ENCODE assay signal across 20 cellular contexts in genomic region chr2:111108745-111109271, GRCh38. TPM values are rescaled to one million over a fixed set of nuclear protein-coding genes. Genes with fewer than 3 reads are reported as not detected.
DNase-seq lines count a peak whose midpoint lies in the region; ATAC-seq, FAIRE-seq and TF ChIP-seq lines count a peak whose summit lies in the region.
"Had no signal": no experiment of that assay in that cellular context is flagged by ENCODE, and none has a peak within 500 bp of the region (broad histone marks: within the 10 kb centered on the region; RNA-seq: fewer than 3 reads in every experiment).

No MANE protein-coding gene starts in this region.

- H3K9ac ChIP-seq in HepG2 (ENCODE audit: insufficient read depth, low read depth, low read length), result no peak overlapping the region

- no peak for TF ChIP-seq POLR2A in HepG2 (IDR thresholded peaks at IDR 0.05; ENCODE audit: insufficient read depth in 1 of 2, low read depth in 2 of 2, low read length in 2 of 2)
- no peak for TF ChIP-seq POLR2A in right lobe of liver (IDR thresholded peaks at IDR 0.05)

- no peak for ATAC-seq in HepG2
- ATAC-seq in right lobe of liver, result no peak
- ATAC-seq in esophagus mucosa, result peak; percentile 67
- ATAC-seq in HG03432 (IDR thresholded peaks at IDR 0.05; ENCODE audit: unreplicated experiment), result no peak
- no peak for ATAC-seq in stimulated activated naive CD8-positive, alpha-beta T cell treated with anti-CD3 and anti-CD28 coated beads, Interleukin-15, Interleukin-2, amounts not matched to agents 100 U/mL and 50 U/mL, for 24 hours
- no peak for ATAC-seq in GM18858 (IDR thresholded peaks at IDR 0.05; ENCODE audit: unreplicated experiment)

- H3K27me3 ChIP-seq in HepG2 (ENCODE audit: control insufficient read depth in 1 of 2, insufficient read depth in 2 of 2, low read length in 2 of 2) (peaks cover 0 to 13% of the 10 kb centered on the region in 2 experiments; a peak in 4 of 5 replicates), right lobe of liver (no peaks in the 10 kb centered on the region)
- H3K27me3 ChIP-seq: BE2C had no signal

- POLR2A ChIA-PET in HepG2 (lab: Yijun Ruan, JAX), result no interaction called here
- POLR2A ChIA-PET in RWPE1 (lab: Yijun Ruan, JAX; ENCODE audit: low non-redundant PET), result no interaction called here

- TF ChIP-seq EP300 in HepG2 (IDR thresholded peaks at IDR 0.05; ENCODE audit: low read depth in 2 of 2, low read length in 2 of 2) (no peak), HepG2 (CRISPR knock-in tag; IDR thresholded peaks at IDR 0.05; ENCODE audit: borderline replicate concordance) (no peak)

- no peak overlapping the region for H2AFZ ChIP-seq in HepG2 (ENCODE audit: low read length)

- BruUV-seq in HepG2 (replicated peaks; lab: Mats Ljungman, UMichigan), result no TSS peak

- H3K4me1 ChIP-seq in HepG2 (ENCODE audit: insufficient read depth, low read length) (no peaks in the 10 kb centered on the region), right lobe of liver (no peaks in the 10 kb centered on the region)
- H3K4me1 ChIP-seq: BE2C had no signal

- DNase-seq in HepG2 (ENCODE audit: low spot score), result no peak
- no peak for DNase-seq in right lobe of liver
- DNase-seq in RWPE1 (ENCODE audit: low spot score), result peak; percentile 36
- DNase-seq in stimulated activated naive CD8-positive, alpha-beta T cell treated with anti-CD3 and anti-CD28 coated beads, Interleukin-15, Interleukin-2, amounts not matched to agents 100 U/mL and 50 U/mL, for 24 hours, result no peak
- DNase-seq: BE2C; CD4-positive, alpha-beta memory T cell; DMS153; DMS79 treated with DMSO at 0.1 percent for 48 hours; EL; GOT3; H9 had no signal

- no peak for TF ChIP-seq RAD21 in HepG2 (CRISPR knock-in tag; IDR thresholded peaks at IDR 0.05)

- TF ChIP-seq CTCF in HepG2 (CRISPR knock-in tag; IDR thresholded peaks at IDR 0.05) (no peak), right lobe of liver (IDR thresholded peaks at IDR 0.05) (no peak), RWPE1 (conservative IDR thresholded peaks at IDR 0.05; ENCODE audit: low read depth) (no peak)

- H3K4me3 ChIP-seq in HepG2 (replicated peaks in 1 of 3; ENCODE audit: insufficient read depth in 1 of 3, low read depth in 2 of 3, low read length in 3 of 3), result no peak overlapping the region
- H3K4me3 ChIP-seq in right lobe of liver, result no peak overlapping the region

- no peaks in the 10 kb centered on the region for H4K20me1 ChIP-seq in HepG2 (ENCODE audit: insufficient read depth, low read length)

- CTCF ChIA-PET in HepG2 (lab: Yijun Ruan, JAX; ENCODE audit: low intra/inter-chr PET ratio, low total read pairs) (no interaction called here), RWPE1 (lab: Yijun Ruan, JAX) (interaction anchor here (0.6 kb wide), 1 partner anchor 216 kb away, joined by 3 read pairs; no protein-coding TSS in a partner anchor)

- WGBS in HepG2 (ENCODE audit: low lambda C conversion rate), result 36% methylated on average over 2 of the region's 2 CpGs
- WGBS in right lobe of liver (ENCODE audit: insufficient coverage, low coverage, low lambda C conversion rate, missing lambda C conversion rate), result 85% methylated on average over 2 of the region's 2 CpGs

- in situ Hi-C loops in HepG2 (cut with HindIII; ENCODE audit: extremely low pct_ligation_motif_present, low pct_unique_long_range_greater_than_20kb), result no loop called here

- intact Hi-C loops in HepG2 (cut with micrococcal nuclease; ENCODE audit: unreplicated experiment), result no loop called here
- intact Hi-C loops in right lobe of liver (cut with DNase I), result no loop called here

- H3K4me2 ChIP-seq in HepG2 (ENCODE audit: low read depth, low read length), result no peak overlapping the region

- no peak for FAIRE-seq in HepG2 (lab: Jason Lieb, UNC)
- FAIRE-seq: D721Med, G401.6, GM12891, GM19239, HTR-8/SVneo had no signal

- H3K79me2 ChIP-seq in HepG2 (ENCODE audit: insufficient read depth, low read length), result no peaks in the 10 kb centered on the region

- H3K27ac ChIP-seq in HepG2 (ENCODE audit: extremely low read length, insufficient read depth, low read length) (no peak overlapping the region), right lobe of liver (no peak overlapping the region), RWPE1 (no peak overlapping the region)
- H3K27ac ChIP-seq: C4-2B had no signal

- no peaks in the 10 kb centered on the region for H3K36me3 ChIP-seq in HepG2 (replicated peaks in 1 of 2; ENCODE audit: control insufficient read depth in 1 of 2, insufficient read depth in 2 of 2, low read length in 2 of 2)
- H3K36me3 ChIP-seq in right lobe of liver, result no peaks in the 10 kb centered on the region
- H3K36me3 ChIP-seq: BE2C had no signal

- no peaks in the 10 kb centered on the region for H3K9me3 ChIP-seq in HepG2 (ENCODE audit: low read length)
- H3K9me3 ChIP-seq in right lobe of liver, result no peaks in the 10 kb centered on the region
- H3K9me3 ChIP-seq: BE2C had no signal

TF ChIP-seq in HepG2, 621 proteins besides CTCF, POLR2A, EP300 and RAD21:
- TF ChIP-seq HMGA1 (CRISPR knock-in tag; conservative IDR thresholded peaks at IDR 0.05) (no peak), HES4 (CRISPR knock-in tag; IDR thresholded peaks at IDR 0.05; ENCODE audit: borderline replicate concordance) (no peak), NPAS2 (CRISPR knock-in tag; IDR thresholded peaks at IDR 0.05; ENCODE audit: borderline replicate concordance) (no peak), NRL (CRISPR knock-in tag; IDR thresholded peaks at IDR 0.05; ENCODE audit: borderline replicate concordance) (no peak), NR1H2 (CRISPR knock-in tag; IDR thresholded peaks at IDR 0.05; ENCODE audit: borderline replicate concordance, low read depth) (no peak), ZFX (CRISPR knock-in tag; IDR thresholded peaks at IDR 0.05; ENCODE audit: low read depth) (no peak), MAFK (conservative IDR thresholded peaks at IDR 0.05 in 1 of 2, IDR thresholded peaks at IDR 0.05 in 1 of 2; ENCODE audit: low read length in 2 of 2) (0 out of 4 replicates have a peak, but pooled peaks of 1 of the 2 experiments have one; percentile 46), ZNF274 (CRISPR knock-in tag; IDR thresholded peaks at IDR 0.05) (no peak), MAFF (IDR thresholded peaks at IDR 0.05; ENCODE audit: low read depth, low read length) (peak; percentile 51; the same call in 1 of the 2 replicates), ZFP62 (CRISPR knock-in tag; IDR thresholded peaks at IDR 0.05) (no peak)

RNA-seq across cellular contexts. Expression of gene BCL2L11, which starts 11.9 kb away (rescaled TPM):
- total RNA-seq in HepG2 (2016; rRNA removed; fragmentation: Illumina TruSeq; extraction: Trizol) (9.7 and 9.9 TPM in 2 replicates), right lobe of liver (10 to 100 TPM in 2 of 6 experiments, 1 to 10 TPM in 4; 6.5 to 13.0 (median 8.8) TPM), esophagus mucosa (16.6 TPM)
- 1.5 and 4.5 TPM in 2 replicates for total RNA-seq in HepG2 (2016; cell fraction: cytosol; rRNA removed; fragmentation: Illumina TruSeq; extraction: Trizol; ENCODE audit: low read depth)
- 6.4 and 9.7 TPM in 2 replicates for total RNA-seq in HepG2 (2016; cell fraction: insoluble cytoplasmic fraction; rRNA removed; fragmentation: Illumina TruSeq; extraction: Trizol)
- total RNA-seq in HepG2 (2016; cell fraction: membrane; rRNA removed; fragmentation: Illumina TruSeq; extraction: Trizol), result 6.9 and 7.6 TPM in 2 replicates
- total RNA-seq in HepG2 (2016; cell fraction: nucleus; rRNA removed; fragmentation: Illumina TruSeq; extraction: Trizol), result 22.7 and 24.2 TPM in 2 replicates
- polyA plus RNA-seq in HepG2 (2011; rRNA removed), result 6.1 and 6.4 TPM in 2 replicates
- polyA plus RNA-seq in HepG2 (2011; cell fraction: cytosol; rRNA removed), result 3.7 and 5.7 TPM in 2 replicates
- polyA plus RNA-seq in HepG2 (2011; cell fraction: nucleus; rRNA removed), result 9.5 and 16.1 TPM in 2 replicates
- 11.6 and 12.0 TPM in 2 replicates for polyA plus RNA-seq in HepG2 (2012)
- polyA plus RNA-seq in HepG2 (2016; cell fraction: cytosol; fragmentation: Illumina TruSeq; extraction: Trizol; ENCODE audit: low read depth), result 1.6 and 2.1 TPM in 2 replicates
- polyA plus RNA-seq in HepG2 (2016; cell fraction: insoluble cytoplasmic fraction; fragmentation: Illumina TruSeq; extraction: Trizol; ENCODE audit: low read depth), result 9.9 and 10.8 TPM in 2 replicates
- 3.1 and 3.8 TPM in 2 replicates for polyA plus RNA-seq in HepG2 (2016; cell fraction: membrane; fragmentation: Illumina TruSeq; extraction: Trizol; ENCODE audit: low read depth)
- polyA plus RNA-seq in HepG2 (2016; cell fraction: nucleus; fragmentation: Illumina TruSeq; extraction: Trizol; ENCODE audit: insufficient read depth, low read depth), result 22.4 and 23.3 TPM in 2 replicates
- polyA minus RNA-seq in HepG2 (2011; rRNA and poly(A)+ RNA removed; ENCODE audit: low replicate concordance), result 7.4 and 11.0 TPM in 2 replicates
- polyA minus RNA-seq in HepG2 (2011; cell fraction: cytosol; rRNA and poly(A)+ RNA removed), result 6.5 and 6.6 TPM in 2 replicates
- 24.2 and 24.5 TPM in 2 replicates for polyA minus RNA-seq in HepG2 (2011; cell fraction: nucleus; rRNA and poly(A)+ RNA removed)
